ENCODE assay signal across 16 cellular contexts in genomic region chr6:169171951-169172350, GRCh38.
DNase-seq lines count a peak whose midpoint lies in the region; TF ChIP-seq lines count a peak whose summit lies in the region.
"Had no signal": no experiment of that assay in that cellular context is flagged by ENCODE, and none has a peak within 500 bp of the region (broad histone marks: within the 10 kb centered on the region; RNA-seq: fewer than 3 reads in every experiment).

No MANE protein-coding gene starts in this region.

- peak in 1 of 3 experiments; percentile 9 for TF ChIP-seq CTCF in ascending aorta (IDR thresholded peaks at IDR 0.05)
- no peak for TF ChIP-seq CTCF in foreskin fibroblast (IDR thresholded peaks at IDR 0.05; ENCODE audit: low read depth, low read length)
- TF ChIP-seq CTCF in thyroid gland (IDR thresholded peaks at IDR 0.05): no peak

- no peaks in the 10 kb centered on the region for H3K9me3 ChIP-seq in ascending aorta
- no peaks in the 10 kb centered on the region for H3K9me3 ChIP-seq in thyroid gland
- H3K9me3 ChIP-seq: sigmoid colon had no signal

- DNase-seq in HCEC 1CT: peak; percentile 35
- DNase-seq in ascending aorta (ENCODE audit: low spot score in 2 of 2): peak in 1 of 2 donors; percentile 68
- DNase-seq in foreskin fibroblast: peak; percentile 92 to 93
- DNase-seq in thyroid gland: no peak
- no peak for DNase-seq in amygdala (lab: John Stamatoyannopoulos, UW)
- no peak for DNase-seq in iPS-NIHi7 (ENCODE audit: extremely low spot score)
- DNase-seq in NCI-H2171 (lab: John Stamatoyannopoulos, UW): no peak
- DNase-seq: activated CD8-positive, alpha-beta T cell treated with anti-CD3 and anti-CD28 coated beads, Interleukin-2, amount 10 ng/mL, durations not matched to agents 7 days and 5 days; central memory CD4-positive, alpha-beta T cell; COR-L47; naive thymus-derived CD4-positive, alpha-beta T cell; NCI-H1417 treated with DMSO at 0.1 percent for 48 hours; NCI-H510A treated with DMSO at 0.1 percent for 48 hours; sigmoid colon; T-helper 9 cell had no signal

- TF ChIP-seq POLR2A in thyroid gland (IDR thresholded peaks at IDR 0.05): no peak

- 78 to 86% methylated on average over 8 of the region's 8 CpGs for WGBS in thyroid gland, 2 donors

- H3K27me3 ChIP-seq in ascending aorta: no peaks in the 10 kb centered on the region
- no peaks in the 10 kb centered on the region for H3K27me3 ChIP-seq in thyroid gland
- H3K27me3 ChIP-seq: foreskin keratinocyte, sigmoid colon had no signal

- intact Hi-C loops in ascending aorta (cut with DNase I): loop anchor here (1.0 to 2.0 kb wide), 2 partner anchors 18 to 43 kb away; no protein-coding TSS in a partner anchor
- intact Hi-C loops in thyroid gland (cut with DNase I): no loop called here

- peak overlapping the region; percentile 87 to 95 for H3K27ac ChIP-seq in ascending aorta
- H3K27ac ChIP-seq in thyroid gland: peak overlapping the region; percentile 47 to 56 (median 52)

- peaks cover 12 to 58% of the 10 kb centered on the region in 2 donors for H3K4me1 ChIP-seq in ascending aorta
- H3K4me1 ChIP-seq in thyroid gland: no peaks in the 10 kb centered on the region

- no peaks in the 10 kb centered on the region for H3K36me3 ChIP-seq in ascending aorta
- H3K36me3 ChIP-seq in thyroid gland: no peaks in the 10 kb centered on the region
- H3K36me3 ChIP-seq: sigmoid colon had no signal

- H3K4me3 ChIP-seq in ascending aorta (no peak overlapping the region), foreskin fibroblast (ENCODE audit: low read depth in 1 of 2, low read length in 2 of 2) (no peak overlapping the region), thyroid gland (replicated peaks in 1 of 3) (no peak overlapping the region)
- H3K4me3 ChIP-seq: sigmoid colon had no signal

Comparison
In these comparisons a context has a peak if more than half of its experiments do, and no peak if none do; other contexts are left out.
1. DNase-seq: peak in HCEC 1CT (single experiment) and foreskin fibroblast (2 of 2); none in thyroid gland (0 of 2), amygdala (0 of 56), iPS-NIHi7 (single experiment) and NCI-H2171 (single experiment).